Comparison of ENCODE assay signal across 15 cellular contexts in the genomic region with DNA sequence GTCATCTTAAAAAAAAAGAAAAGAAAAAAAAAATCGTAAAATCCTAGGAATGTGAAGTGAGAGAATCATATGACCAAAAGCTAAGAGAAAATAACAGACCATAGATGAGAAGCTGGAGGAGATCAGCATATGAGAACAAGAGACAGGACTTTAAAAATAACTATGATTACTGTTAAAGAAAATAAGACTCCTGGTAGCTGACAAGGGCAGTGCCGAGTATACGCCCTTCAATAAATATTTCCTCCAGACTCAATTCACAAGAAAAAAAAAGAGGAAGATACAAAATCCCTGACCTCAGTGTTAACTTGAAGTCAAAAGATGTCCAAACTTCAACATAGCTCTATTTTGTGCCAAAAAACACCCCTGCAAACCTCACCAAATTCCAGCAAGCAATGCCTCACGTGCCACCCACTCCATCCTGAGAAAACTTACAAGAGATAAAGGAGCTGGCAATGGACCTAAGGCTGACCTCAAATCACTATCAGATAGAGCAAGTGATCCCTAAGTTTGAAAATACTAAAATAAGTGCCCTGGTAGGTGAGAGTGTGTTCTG.
DNase-seq lines count a peak whose midpoint lies in the region; ATAC-seq, FAIRE-seq and TF ChIP-seq lines count a peak whose summit lies in the region.
"Had no signal": no experiment of that assay in that cellular context is flagged by ENCODE, and none has a peak within 500 bp of the region (broad histone marks: within the 10 kb centered on the region; RNA-seq: fewer than 3 reads in every experiment).

No MANE protein-coding gene starts in this region.

- no peaks in the 10 kb centered on the region for H3K36me3 ChIP-seq in right atrium auricular region
- no peaks in the 10 kb centered on the region for H3K36me3 ChIP-seq in kidney (ENCODE audit: control insufficient read depth in 1 of 2, insufficient read depth in 2 of 2, low read length in 2 of 2)

- peaks cover 0 to 27% of the 10 kb centered on the region in 2 donors for H3K4me1 ChIP-seq in right atrium auricular region
- peaks cover 0 to 15% of the 10 kb centered on the region in 2 donors for H3K4me1 ChIP-seq in kidney (ENCODE audit: control insufficient read depth in 1 of 2, insufficient read depth in 1 of 2, low read depth in 1 of 2, low read length in 2 of 2)
- H3K4me1 ChIP-seq: Caco-2 had no signal

- H3K27me3 ChIP-seq in right atrium auricular region, result no peaks in the 10 kb centered on the region

- TF ChIP-seq POLR2A in GM18505 (IDR thresholded peaks at IDR 0.05; ENCODE audit: borderline replicate concordance, extremely low read depth, insufficient read depth, insufficient read length), result no peak

- no peaks in the 10 kb centered on the region for H3K9me3 Mint-ChIP-seq in nephron

- no peak overlapping the region for H3K9ac ChIP-seq in kidney (ENCODE audit: low read length in 2 of 2)

- FAIRE-seq in kidney (lab: Jason Lieb, UNC), result no peak
- FAIRE-seq: HepG2 had no signal

- H3K4me3 Mint-ChIP-seq in nephron, result no peak overlapping the region
- H3K4me3 Mint-ChIP-seq: B cell; CD4-positive, CD25-positive, alpha-beta regulatory T cell had no signal

- intact Hi-C loops in Right ventricle myocardium superior (cut with DNase I) (no loop called here), kidney (cut with DNase I) (no loop called here)

- TF ChIP-seq CTCF in right atrium auricular region (IDR thresholded peaks at IDR 0.05), result no peak
- no peak for TF ChIP-seq CTCF in nephron (IDR thresholded peaks at IDR 0.05; ENCODE audit: unreplicated experiment in 3 of 3)
- TF ChIP-seq CTCF in kidney (IDR thresholded peaks at IDR 0.05; ENCODE audit: borderline replicate concordance, extremely low read depth, insufficient read depth), result no peak

- H3K36me3 Mint-ChIP-seq in nephron (ENCODE audit: low read depth), result no peaks in the 10 kb centered on the region
- H3K36me3 Mint-ChIP-seq: CD4-positive, CD25-positive, alpha-beta regulatory T cell had no signal

- H3K9me3 ChIP-seq in right atrium auricular region (no peaks in the 10 kb centered on the region), kidney (ENCODE audit: control insufficient read depth in 1 of 2, low read length in 2 of 2) (no peaks in the 10 kb centered on the region)
- H3K9me3 ChIP-seq: Caco-2 had no signal

- no peaks in the 10 kb centered on the region for H3K27me3 Mint-ChIP-seq in nephron (ENCODE audit: low read depth)
- H3K27me3 Mint-ChIP-seq: B cell; CD4-positive, CD25-positive, alpha-beta regulatory T cell had no signal

- DNase-seq in right atrium auricular region (ENCODE audit: low spot score) (no peak), Right ventricle myocardium superior (no peak), caudate nucleus (lab: John Stamatoyannopoulos, UW) (no peak), DMS153 (lab: John Stamatoyannopoulos, UW) (no peak), kidney (no peak)
- DNase-seq: Caco-2; CD4-positive, CD25-positive, alpha-beta regulatory T cell; KG1; NCI-H1105 treated with DMSO at 0.1 percent for 48 hours; NCI-H1694 treated with DMSO at 0.1 percent for 48 hours; NCI-H69 had no signal

- peaks cover 15% of the 10 kb centered on the region for H3K4me1 Mint-ChIP-seq in nephron
- H3K4me1 Mint-ChIP-seq: B cell; CD4-positive, CD25-positive, alpha-beta regulatory T cell had no signal

- H3K4me3 ChIP-seq in right atrium auricular region (no peak overlapping the region), kidney (ENCODE audit: low read length in 2 of 2) (no peak overlapping the region)

- H3K27ac Mint-ChIP-seq in nephron, result peak overlapping the region in 2 of 3 experiments; percentile 65 to 77
- H3K27ac Mint-ChIP-seq: B cell; CD4-positive, CD25-positive, alpha-beta regulatory T cell had no signal

- H3K27ac ChIP-seq in right atrium auricular region (peak overlapping the region; percentile 43 to 71), caudate nucleus (ENCODE audit: low read depth, low read length) (peak overlapping the region; percentile 52), kidney (ENCODE audit: low read depth in 2 of 2, low read length in 2 of 2) (no peak overlapping the region)

- ATAC-seq in Right ventricle myocardium superior (ENCODE audit: poor library complexity) (no peak), GM18505 (IDR thresholded peaks at IDR 0.05; ENCODE audit: unreplicated experiment) (no peak)
- ATAC-seq: HepG2 had no signal

Comparison
In these comparisons a context has a peak if more than half of its experiments do, and no peak if none do; other contexts are left out.
1. H3K27ac ChIP-seq: peak in right atrium auricular region (2 of 2) and caudate nucleus (single experiment); none in kidney (0 of 2).